In genomic region chr1:213987876-213988638, GRCh38 we compare ENCODE assay signal across 1 cellular context.
TF ChIP-seq lines count a peak whose summit lies in the region.

A gene with protein sequence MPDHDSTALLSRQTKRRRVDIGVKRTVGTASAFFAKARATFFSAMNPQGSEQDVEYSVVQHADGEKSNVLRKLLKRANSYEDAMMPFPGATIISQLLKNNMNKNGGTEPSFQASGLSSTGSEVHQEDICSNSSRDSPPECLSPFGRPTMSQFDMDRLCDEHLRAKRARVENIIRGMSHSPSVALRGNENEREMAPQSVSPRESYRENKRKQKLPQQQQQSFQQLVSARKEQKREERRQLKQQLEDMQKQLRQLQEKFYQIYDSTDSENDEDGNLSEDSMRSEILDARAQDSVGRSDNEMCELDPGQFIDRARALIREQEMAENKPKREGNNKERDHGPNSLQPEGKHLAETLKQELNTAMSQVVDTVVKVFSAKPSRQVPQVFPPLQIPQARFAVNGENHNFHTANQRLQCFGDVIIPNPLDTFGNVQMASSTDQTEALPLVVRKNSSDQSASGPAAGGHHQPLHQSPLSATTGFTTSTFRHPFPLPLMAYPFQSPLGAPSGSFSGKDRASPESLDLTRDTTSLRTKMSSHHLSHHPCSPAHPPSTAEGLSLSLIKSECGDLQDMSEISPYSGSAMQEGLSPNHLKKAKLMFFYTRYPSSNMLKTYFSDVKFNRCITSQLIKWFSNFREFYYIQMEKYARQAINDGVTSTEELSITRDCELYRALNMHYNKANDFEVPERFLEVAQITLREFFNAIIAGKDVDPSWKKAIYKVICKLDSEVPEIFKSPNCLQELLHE (plus strand): TSS chr1:213987973. CDS start chr1:213996536, 8,563 bp downstream.

TF ChIP-seq in HEK293, 187 proteins besides CTCF, POLR2A, EP300 and RAD21 (continued from another document and continues in another):
- peak; percentile 75 for TF ChIP-seq REST (tag by site-specific recombination; IDR thresholded peaks at IDR 0.05)
- TF ChIP-seq TRIM28 (IDR thresholded peaks at IDR 0.05; ENCODE audit: borderline replicate concordance, low read length) = no peak
- TF ChIP-seq ZNF544 (tag by site-specific recombination; IDR thresholded peaks at IDR 0.05) = no peak
- TF ChIP-seq PRDM1 (tag by site-specific recombination; IDR thresholded peaks at IDR 0.05) = peak; percentile 98
- no peak for TF ChIP-seq ZNF202 (tag by site-specific recombination; IDR thresholded peaks at IDR 0.05; ENCODE audit: borderline replicate concordance)
- TF ChIP-seq ZFP41 (tag by site-specific recombination; IDR thresholded peaks at IDR 0.05; ENCODE audit: borderline replicate concordance) = no peak
- TF ChIP-seq HOXC10 (CRISPR knock-in tag; IDR thresholded peaks at IDR 0.05) = no peak
- peak; percentile 53 for TF ChIP-seq SP3 (tag by site-specific recombination; IDR thresholded peaks at IDR 0.05)
- TF ChIP-seq ZEB2 (tag by site-specific recombination; IDR thresholded peaks at IDR 0.05) = peak; percentile 81; the same call in 1 of the 2 replicates
- no peak for TF ChIP-seq ZNF548 (tag by site-specific recombination; IDR thresholded peaks at IDR 0.05)
- TF ChIP-seq GLIS2 (tag by site-specific recombination; IDR thresholded peaks at IDR 0.05) = no peak
- TF ChIP-seq GFI1B (tag by site-specific recombination; IDR thresholded peaks at IDR 0.05) = 0 out of 2 replicates have a peak, but pooled peaks have one; percentile 5
- TF ChIP-seq ZNF571 (tag by site-specific recombination; IDR thresholded peaks at IDR 0.05) = no peak
- no peak for TF ChIP-seq ZNF488 (tag by site-specific recombination; IDR thresholded peaks at IDR 0.05)
- TF ChIP-seq REPIN1 (tag by site-specific recombination; IDR thresholded peaks at IDR 0.05; ENCODE audit: low read depth) = no peak
- TF ChIP-seq PRDM2 (tag by site-specific recombination; IDR thresholded peaks at IDR 0.05; ENCODE audit: borderline replicate concordance) = no peak
- TF ChIP-seq ZNF121 (tag by site-specific recombination; IDR thresholded peaks at IDR 0.05) = no peak
- no peak for TF ChIP-seq ZNF169 (tag by site-specific recombination; IDR thresholded peaks at IDR 0.05)
- TF ChIP-seq ZNF473 (tag by site-specific recombination; IDR thresholded peaks at IDR 0.05) = no peak
- no peak for TF ChIP-seq ZNF155 (tag by site-specific recombination; IDR thresholded peaks at IDR 0.05)
- peak; percentile 81 for TF ChIP-seq ZBTB10 (tag by site-specific recombination; IDR thresholded peaks at IDR 0.05)
- no peak for TF ChIP-seq ZNF48 (tag by site-specific recombination; IDR thresholded peaks at IDR 0.05)
- no peak for TF ChIP-seq ZNF707 (tag by site-specific recombination; IDR thresholded peaks at IDR 0.05)
- peak; percentile 100 for TF ChIP-seq ZNF596 (tag by site-specific recombination; IDR thresholded peaks at IDR 0.05)
- no peak; the same call in 1 of the 2 replicates for TF ChIP-seq ZNF23 (tag by site-specific recombination; IDR thresholded peaks at IDR 0.05; ENCODE audit: borderline replicate concordance)
- peak; percentile 41; the same call in 1 of the 2 replicates for TF ChIP-seq ZNF18 (tag by site-specific recombination; IDR thresholded peaks at IDR 0.05)
- no peak for TF ChIP-seq SCRT1 (tag by site-specific recombination; IDR thresholded peaks at IDR 0.05; ENCODE audit: borderline replicate concordance)
- TF ChIP-seq ZNF621 (tag by site-specific recombination; IDR thresholded peaks at IDR 0.05) = no peak
- no peak for TF ChIP-seq ZNF132 (tag by site-specific recombination; IDR thresholded peaks at IDR 0.05; ENCODE audit: borderline replicate concordance)
- no peak for TF ChIP-seq ZNF416 (tag by site-specific recombination; IDR thresholded peaks at IDR 0.05)
- no peak for TF ChIP-seq PRDM6 (tag by site-specific recombination; IDR thresholded peaks at IDR 0.05)
- TF ChIP-seq GLI4 (tag by site-specific recombination; IDR thresholded peaks at IDR 0.05) = peak; percentile 97
- peak; percentile 99 for TF ChIP-seq ZNF600 (tag by site-specific recombination; IDR thresholded peaks at IDR 0.05)
- no peak for TF ChIP-seq HOXA7 (CRISPR knock-in tag; IDR thresholded peaks at IDR 0.05; ENCODE audit: borderline replicate concordance)
- peak; percentile 80 for TF ChIP-seq ZNF341 (tag by site-specific recombination; IDR thresholded peaks at IDR 0.05; ENCODE audit: low read depth)
- TF ChIP-seq, protein P1, sequence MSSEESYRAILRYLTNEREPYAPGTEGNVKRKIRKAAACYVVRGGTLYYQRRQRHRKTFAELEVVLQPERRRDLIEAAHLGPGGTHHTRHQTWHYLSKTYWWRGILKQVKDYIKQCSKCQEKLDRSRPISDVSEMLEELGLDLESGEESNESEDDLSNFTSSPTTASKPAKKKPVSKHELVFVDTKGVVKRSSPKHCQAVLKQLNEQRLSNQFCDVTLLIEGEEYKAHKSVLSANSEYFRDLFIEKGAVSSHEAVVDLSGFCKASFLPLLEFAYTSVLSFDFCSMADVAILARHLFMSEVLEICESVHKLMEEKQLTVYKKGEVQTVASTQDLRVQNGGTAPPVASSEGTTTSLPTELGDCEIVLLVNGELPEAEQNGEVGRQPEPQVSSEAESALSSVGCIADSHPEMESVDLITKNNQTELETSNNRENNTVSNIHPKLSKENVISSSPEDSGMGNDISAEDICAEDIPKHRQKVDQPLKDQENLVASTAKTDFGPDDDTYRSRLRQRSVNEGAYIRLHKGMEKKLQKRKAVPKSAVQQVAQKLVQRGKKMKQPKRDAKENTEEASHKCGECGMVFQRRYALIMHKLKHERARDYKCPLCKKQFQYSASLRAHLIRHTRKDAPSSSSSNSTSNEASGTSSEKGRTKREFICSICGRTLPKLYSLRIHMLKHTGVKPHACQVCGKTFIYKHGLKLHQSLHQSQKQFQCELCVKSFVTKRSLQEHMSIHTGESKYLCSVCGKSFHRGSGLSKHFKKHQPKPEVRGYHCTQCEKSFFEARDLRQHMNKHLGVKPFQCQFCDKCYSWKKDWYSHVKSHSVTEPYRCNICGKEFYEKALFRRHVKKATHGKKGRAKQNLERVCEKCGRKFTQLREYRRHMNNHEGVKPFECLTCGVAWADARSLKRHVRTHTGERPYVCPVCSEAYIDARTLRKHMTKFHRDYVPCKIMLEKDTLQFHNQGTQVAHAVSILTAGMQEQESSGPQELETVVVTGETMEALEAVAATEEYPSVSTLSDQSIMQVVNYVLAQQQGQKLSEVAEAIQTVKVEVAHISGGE (tag by site-specific recombination; conservative IDR thresholded peaks at IDR 0.05; ENCODE audit: low read depth) = peak; percentile 64
- peak; percentile 86 for TF ChIP-seq ZSCAN16 (tag by site-specific recombination; IDR thresholded peaks at IDR 0.05)
- TF ChIP-seq ZNF837 (tag by site-specific recombination; IDR thresholded peaks at IDR 0.05) = no peak
